8 cellular contexts compared by ENCODE assay signal in genomic region chr2:233385489-233386044, GRCh38. TPM values are rescaled to one million over a fixed set of nuclear protein-coding genes. Genes with fewer than 3 reads are reported as not detected.
DNase-seq lines count a peak whose midpoint lies in the region; ATAC-seq and TF ChIP-seq lines count a peak whose summit lies in the region.

No MANE protein-coding gene starts in this region.

- no peak overlapping the region for H2AK5ac ChIP-seq in trophoblast cell (ENCODE audit: low read length)

- H4K8ac ChIP-seq in trophoblast cell (ENCODE audit: low read depth, low read length), result no peak overlapping the region

- H4K12ac ChIP-seq in trophoblast cell (ENCODE audit: low read depth, low read length), result no peak overlapping the region

- H3F3A ChIP-seq in neural progenitor cell (ENCODE audit: low read depth), result no peaks in the 10 kb centered on the region

- H3K4me3 Mint-ChIP-seq in activated CD8-positive, alpha-beta memory T cell treated with anti-CD3 and anti-CD28 coated beads, Interleukin-2, amount 10 ng/mL, durations not matched to agents 7 days and 5 days, result peak overlapping the region; percentile 70
- no peak overlapping the region for H3K4me3 Mint-ChIP-seq in neural progenitor cell

- H3K4me1 ChIP-seq in heart left ventricle, result peaks cover 11 to 57% (median 38%) of the 10 kb centered on the region in 12 donors
- peaks cover 16% of the 10 kb centered on the region for H3K4me1 ChIP-seq in neural progenitor cell
- H3K4me1 ChIP-seq in trophoblast cell (ENCODE audit: control insufficient read depth in 1 of 2, insufficient read depth in 2 of 2, low read length in 2 of 2), result no peaks in the 10 kb centered on the region
- H3K4me1 ChIP-seq in SJCRH30, result peaks cover 21% of the 10 kb centered on the region

- H2AFZ ChIP-seq in neural progenitor cell (replicated peaks) (no peak overlapping the region), trophoblast cell (ENCODE audit: insufficient read depth, low read length, poor library complexity) (no peak overlapping the region)

- H3K9me3 ChIP-seq in heart left ventricle, result no peaks in the 10 kb centered on the region
- no peaks in the 10 kb centered on the region for H3K9me3 ChIP-seq in neural progenitor cell (ENCODE audit: low read depth)
- H3K9me3 ChIP-seq in trophoblast cell (ENCODE audit: insufficient read depth, low read depth, low read length), result no peaks in the 10 kb centered on the region
- no peaks in the 10 kb centered on the region for H3K9me3 ChIP-seq in SJCRH30 (replicated peaks)

- no peaks in the 10 kb centered on the region for H3K79me1 ChIP-seq in trophoblast cell (ENCODE audit: low read length)

- H2BK12ac ChIP-seq in trophoblast cell (ENCODE audit: low read length), result no peak overlapping the region

- no peak overlapping the region for H2BK120ac ChIP-seq in trophoblast cell (ENCODE audit: insufficient read depth, low read length, poor library complexity)

- no peak overlapping the region for H3K18ac ChIP-seq in trophoblast cell (ENCODE audit: low read length)

- no peaks in the 10 kb centered on the region for H3K27me3 ChIP-seq in heart left ventricle
- no peaks in the 10 kb centered on the region for H3K27me3 ChIP-seq in neural progenitor cell
- no peaks in the 10 kb centered on the region for H3K27me3 ChIP-seq in trophoblast cell (ENCODE audit: insufficient read depth, low read length)
- no peaks in the 10 kb centered on the region for H3K27me3 ChIP-seq in SJCRH30

- peaks cover 1% of the 10 kb centered on the region for H4K20me1 ChIP-seq in neural progenitor cell (ENCODE audit: low read depth)

- H3K4me1 Mint-ChIP-seq in activated CD8-positive, alpha-beta memory T cell treated with anti-CD3 and anti-CD28 coated beads, Interleukin-2, amount 10 ng/mL, durations not matched to agents 7 days and 5 days, result peaks cover 74% of the 10 kb centered on the region
- peaks cover 35% of the 10 kb centered on the region for H3K4me1 Mint-ChIP-seq in neural progenitor cell

- H4K91ac ChIP-seq in trophoblast cell (ENCODE audit: low read depth, low read length), result no peak overlapping the region

- H3K27ac Mint-ChIP-seq in activated CD8-positive, alpha-beta memory T cell treated with anti-CD3 and anti-CD28 coated beads, Interleukin-2, amount 10 ng/mL, durations not matched to agents 7 days and 5 days, result peak overlapping the region; percentile 95
- peak overlapping the region; percentile 42 for H3K27ac Mint-ChIP-seq in neural progenitor cell

- no peaks in the 10 kb centered on the region for H3K9me3 Mint-ChIP-seq in activated CD8-positive, alpha-beta memory T cell treated with anti-CD3 and anti-CD28 coated beads, Interleukin-2, amount 10 ng/mL, durations not matched to agents 7 days and 5 days (ENCODE audit: low read depth)
- no peaks in the 10 kb centered on the region for H3K9me3 Mint-ChIP-seq in neural progenitor cell

- WGBS in heart left ventricle, 4 donors, result 53 to 69% (median 65%) methylated on average over 14 of the region's 14 CpGs
- WGBS in trophoblast cell (ENCODE audit: extremely low coverage, insufficient coverage, insufficient read length), result 100% methylated on average over 2 of the region's 14 CpGs

- no peaks in the 10 kb centered on the region for H3K27me3 Mint-ChIP-seq in activated CD8-positive, alpha-beta memory T cell treated with anti-CD3 and anti-CD28 coated beads, Interleukin-2, amount 10 ng/mL, durations not matched to agents 7 days and 5 days
- peaks cover 5% of the 10 kb centered on the region for H3K27me3 Mint-ChIP-seq in neural progenitor cell (ENCODE audit: insufficient read depth, low read depth)

- no peak overlapping the region for H3K4me2 ChIP-seq in neural progenitor cell
- no peak overlapping the region for H3K4me2 ChIP-seq in trophoblast cell (ENCODE audit: low read length)

- H3K14ac ChIP-seq in trophoblast cell (ENCODE audit: low read length), result no peak overlapping the region

- no peak overlapping the region for H3K23ac ChIP-seq in trophoblast cell (ENCODE audit: low read length)

- H3K4me3 ChIP-seq in heart left ventricle (no peak overlapping the region), neural progenitor cell (no peak overlapping the region), trophoblast cell (ENCODE audit: low read depth, low read length) (no peak overlapping the region), SJCRH30 (no peak overlapping the region)

- no peak overlapping the region for H3K4ac ChIP-seq in trophoblast cell (ENCODE audit: low read depth, low read length)

- intact Hi-C loops in heart left ventricle (cut with DNase I), result loop anchor here in 2 of 10 donors (2.0 kb wide), 1 partner anchor 31 kb away; the partner anchor contains the start of gene DGKD (in 2 of the 2)
- intact Hi-C loops in Right ventricle myocardium inferior (cut with DNase I), result loop anchor here (2.0 kb wide), 1 partner anchor 29 kb away; no protein-coding TSS in a partner anchor

- H3K79me2 ChIP-seq in neural progenitor cell (ENCODE audit: low read depth) (no peaks in the 10 kb centered on the region), trophoblast cell (ENCODE audit: control insufficient read depth, insufficient read depth, low read length, poor library complexity) (no peaks in the 10 kb centered on the region)

- H2BK5ac ChIP-seq in trophoblast cell (ENCODE audit: low read depth, low read length, poor library complexity), result no peak overlapping the region

- no peak for DNase-seq in heart left ventricle
- DNase-seq in Right ventricle myocardium inferior (ENCODE audit: missing footprints), result no peak
- peak; percentile 79 for DNase-seq in activated CD8-positive, alpha-beta memory T cell treated with anti-CD3 and anti-CD28 coated beads, Interleukin-2, amount 10 ng/mL, durations not matched to agents 7 days and 5 days
- DNase-seq in neural progenitor cell (ENCODE audit: low spot score), result no peak
- DNase-seq in trophoblast cell, result no peak
- DNase-seq in SJCRH30, result no peak
- no peak for DNase-seq in HK-2 (ENCODE audit: unreplicated experiment)

- peak overlapping the region in 9 of 12 donors; percentile 3 to 93 (median 83) for H3K27ac ChIP-seq in heart left ventricle
- no peak overlapping the region for H3K27ac ChIP-seq in neural progenitor cell
- no peak overlapping the region for H3K27ac ChIP-seq in trophoblast cell (ENCODE audit: low read depth, low read length)
- no peak overlapping the region for H3K27ac ChIP-seq in SJCRH30

- no peak for TF ChIP-seq CTCF in heart left ventricle (IDR thresholded peaks at IDR 0.05)
- no peak for TF ChIP-seq CTCF in neural progenitor cell (IDR thresholded peaks at IDR 0.05)

- CTCF ChIA-PET in activated CD8-positive, alpha-beta memory T cell treated with anti-CD3 and anti-CD28 coated beads, Interleukin-2, amount 10 ng/mL, durations not matched to agents 7 days and 5 days (lab: Charles Lee), result interaction anchor here (0.6 to 2.2 kb wide), 9 partner anchors 10 to 327 kb away, joined by 3 to 7 read pairs (median 4); partner anchors contain the start of genes ATG16L1 and DGKD

- H3K36me3 ChIP-seq in heart left ventricle (peaks cover 0 to 5% (median 3%) of the 10 kb centered on the region in 9 donors), neural progenitor cell (no peaks in the 10 kb centered on the region), trophoblast cell (ENCODE audit: control insufficient read depth in 1 of 2, insufficient read depth in 2 of 2, low read length in 2 of 2) (no peaks in the 10 kb centered on the region), SJCRH30 (no peaks in the 10 kb centered on the region; the same call in 1 of the 2 replicates)

- no peak for TF ChIP-seq POLR2A in heart left ventricle (IDR thresholded peaks at IDR 0.05)

- ATAC-seq in heart left ventricle (no peak), Right ventricle myocardium inferior (no peak), HG03039 (IDR thresholded peaks at IDR 0.05; ENCODE audit: unreplicated experiment) (peak; percentile 54)
- ATAC-seq in activated CD8-positive, alpha-beta memory T cell treated with anti-CD3 and anti-CD28 coated beads, Interleukin-2, amount 10 ng/mL, durations not matched to agents 7 days and 5 days, result peak; percentile 85

- H3K36me3 Mint-ChIP-seq in activated CD8-positive, alpha-beta memory T cell treated with anti-CD3 and anti-CD28 coated beads, Interleukin-2, amount 10 ng/mL, durations not matched to agents 7 days and 5 days, result peaks cover 17% of the 10 kb centered on the region
- H3K36me3 Mint-ChIP-seq in neural progenitor cell, result peaks cover 11% of the 10 kb centered on the region

- H3K9ac ChIP-seq in neural progenitor cell, result no peak overlapping the region
- H3K9ac ChIP-seq in trophoblast cell (ENCODE audit: low read length), result no peak overlapping the region

RNA-seq across cellular contexts. Expression of gene DGKD, which starts 31.3 kb away (rescaled TPM):
- total RNA-seq in heart left ventricle (10 to 100 TPM; 15.5 to 67.3 (median 42.8) TPM), Right ventricle myocardium inferior (29.2 TPM), neural progenitor cell (ENCODE audit: low replicate concordance) (10.9 and 22.0 TPM in 2 replicates)
- polyA plus RNA-seq in heart left ventricle, result 10 to 100 TPM; 51.2 to 88.6 TPM
- 10 to 100 TPM; 42.3 to 92.4 TPM for total RNA-seq in activated CD8-positive, alpha-beta memory T cell treated with anti-CD3 and anti-CD28 coated beads, Interleukin-2, amount 10 ng/mL, durations not matched to agents 7 days and 5 days
- polyA plus RNA-seq in trophoblast cell (2013), result 14.2 and 15.7 TPM in 2 replicates
- total RNA-seq in SJCRH30 (2014; rRNA removed; shearing (Covaris generic)), result 21.6 and 28.2 TPM in 2 replicates

Comparison
In these comparisons a context has a peak if more than half of its experiments do, and no peak if none do; other contexts are left out.
1. ATAC-seq: peak in HG03039 (single experiment) and activated CD8-positive, alpha-beta memory T cell treated with anti-CD3 and anti-CD28 coated beads, Interleukin-2, amount 10 ng/mL, durations not matched to agents 7 days and 5 days (single experiment); none in heart left ventricle (0 of 4) and Right ventricle myocardium inferior (single experiment).
2. H3K27ac ChIP-seq: peak in heart left ventricle (9 of 12); none in neural progenitor cell (single experiment), trophoblast cell (single experiment) and SJCRH30 (single experiment).